1 cellular context compared by ENCODE assay signal in genomic region chr7:22477262-22477661, GRCh38.
A peak's percentile ranks its signal among the peaks of the same experiment; 100 is the strongest.
TF ChIP-seq lines count a peak whose summit lies in the region.

No MANE protein-coding gene starts in this region.

TF ChIP-seq in K562, 482 proteins besides CTCF, POLR2A, EP300 and RAD21 (continues in another document):
- no peak for TF ChIP-seq RBM39 (optimal IDR thresholded peaks at IDR 0.05; ENCODE audit: low read depth, low read length)
- TF ChIP-seq CLOCK (CRISPR knock-in tag; IDR thresholded peaks at IDR 0.05; ENCODE audit: borderline replicate concordance): no peak
- no peak for TF ChIP-seq RNF2 (IDR thresholded peaks at IDR 0.05)
- TF ChIP-seq TFAM (CRISPR knock-in tag; conservative IDR thresholded peaks at IDR 0.05): no peak
- TF ChIP-seq, protein P1, sequence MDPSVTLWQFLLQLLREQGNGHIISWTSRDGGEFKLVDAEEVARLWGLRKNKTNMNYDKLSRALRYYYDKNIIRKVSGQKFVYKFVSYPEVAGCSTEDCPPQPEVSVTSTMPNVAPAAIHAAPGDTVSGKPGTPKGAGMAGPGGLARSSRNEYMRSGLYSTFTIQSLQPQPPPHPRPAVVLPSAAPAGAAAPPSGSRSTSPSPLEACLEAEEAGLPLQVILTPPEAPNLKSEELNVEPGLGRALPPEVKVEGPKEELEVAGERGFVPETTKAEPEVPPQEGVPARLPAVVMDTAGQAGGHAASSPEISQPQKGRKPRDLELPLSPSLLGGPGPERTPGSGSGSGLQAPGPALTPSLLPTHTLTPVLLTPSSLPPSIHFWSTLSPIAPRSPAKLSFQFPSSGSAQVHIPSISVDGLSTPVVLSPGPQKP (CRISPR knock-in tag; IDR thresholded peaks at IDR 0.05): no peak
- TF ChIP-seq SREBF2 (CRISPR knock-in tag; IDR thresholded peaks at IDR 0.05): no peak
- no peak for TF ChIP-seq CEBPB (tag; IDR thresholded peaks at IDR 0.05)
- no peak for TF ChIP-seq RBM17 (IDR thresholded peaks at IDR 0.05; ENCODE audit: borderline replicate concordance, low read depth, low read length)
- no peak for TF ChIP-seq PML (IDR thresholded peaks at IDR 0.05; ENCODE audit: low read length)
- no peak for TF ChIP-seq ZNF280B (CRISPR knock-in tag; IDR thresholded peaks at IDR 0.05)
- TF ChIP-seq NBN (IDR thresholded peaks at IDR 0.05; ENCODE audit: low read depth): no peak
- TF ChIP-seq MYNN (IDR thresholded peaks at IDR 0.05): no peak
- TF ChIP-seq MYNN (CRISPR knock-in tag; IDR thresholded peaks at IDR 0.05): no peak
- TF ChIP-seq, protein P2, sequence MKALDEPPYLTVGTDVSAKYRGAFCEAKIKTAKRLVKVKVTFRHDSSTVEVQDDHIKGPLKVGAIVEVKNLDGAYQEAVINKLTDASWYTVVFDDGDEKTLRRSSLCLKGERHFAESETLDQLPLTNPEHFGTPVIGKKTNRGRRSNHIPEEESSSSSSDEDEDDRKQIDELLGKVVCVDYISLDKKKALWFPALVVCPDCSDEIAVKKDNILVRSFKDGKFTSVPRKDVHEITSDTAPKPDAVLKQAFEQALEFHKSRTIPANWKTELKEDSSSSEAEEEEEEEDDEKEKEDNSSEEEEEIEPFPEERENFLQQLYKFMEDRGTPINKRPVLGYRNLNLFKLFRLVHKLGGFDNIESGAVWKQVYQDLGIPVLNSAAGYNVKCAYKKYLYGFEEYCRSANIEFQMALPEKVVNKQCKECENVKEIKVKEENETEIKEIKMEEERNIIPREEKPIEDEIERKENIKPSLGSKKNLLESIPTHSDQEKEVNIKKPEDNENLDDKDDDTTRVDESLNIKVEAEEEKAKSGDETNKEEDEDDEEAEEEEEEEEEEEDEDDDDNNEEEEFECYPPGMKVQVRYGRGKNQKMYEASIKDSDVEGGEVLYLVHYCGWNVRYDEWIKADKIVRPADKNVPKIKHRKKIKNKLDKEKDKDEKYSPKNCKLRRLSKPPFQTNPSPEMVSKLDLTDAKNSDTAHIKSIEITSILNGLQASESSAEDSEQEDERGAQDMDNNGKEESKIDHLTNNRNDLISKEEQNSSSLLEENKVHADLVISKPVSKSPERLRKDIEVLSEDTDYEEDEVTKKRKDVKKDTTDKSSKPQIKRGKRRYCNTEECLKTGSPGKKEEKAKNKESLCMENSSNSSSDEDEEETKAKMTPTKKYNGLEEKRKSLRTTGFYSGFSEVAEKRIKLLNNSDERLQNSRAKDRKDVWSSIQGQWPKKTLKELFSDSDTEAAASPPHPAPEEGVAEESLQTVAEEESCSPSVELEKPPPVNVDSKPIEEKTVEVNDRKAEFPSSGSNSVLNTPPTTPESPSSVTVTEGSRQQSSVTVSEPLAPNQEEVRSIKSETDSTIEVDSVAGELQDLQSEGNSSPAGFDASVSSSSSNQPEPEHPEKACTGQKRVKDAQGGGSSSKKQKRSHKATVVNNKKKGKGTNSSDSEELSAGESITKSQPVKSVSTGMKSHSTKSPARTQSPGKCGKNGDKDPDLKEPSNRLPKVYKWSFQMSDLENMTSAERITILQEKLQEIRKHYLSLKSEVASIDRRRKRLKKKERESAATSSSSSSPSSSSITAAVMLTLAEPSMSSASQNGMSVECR (CRISPR knock-in tag; IDR thresholded peaks at IDR 0.05): no peak
- TF ChIP-seq, protein P3, sequence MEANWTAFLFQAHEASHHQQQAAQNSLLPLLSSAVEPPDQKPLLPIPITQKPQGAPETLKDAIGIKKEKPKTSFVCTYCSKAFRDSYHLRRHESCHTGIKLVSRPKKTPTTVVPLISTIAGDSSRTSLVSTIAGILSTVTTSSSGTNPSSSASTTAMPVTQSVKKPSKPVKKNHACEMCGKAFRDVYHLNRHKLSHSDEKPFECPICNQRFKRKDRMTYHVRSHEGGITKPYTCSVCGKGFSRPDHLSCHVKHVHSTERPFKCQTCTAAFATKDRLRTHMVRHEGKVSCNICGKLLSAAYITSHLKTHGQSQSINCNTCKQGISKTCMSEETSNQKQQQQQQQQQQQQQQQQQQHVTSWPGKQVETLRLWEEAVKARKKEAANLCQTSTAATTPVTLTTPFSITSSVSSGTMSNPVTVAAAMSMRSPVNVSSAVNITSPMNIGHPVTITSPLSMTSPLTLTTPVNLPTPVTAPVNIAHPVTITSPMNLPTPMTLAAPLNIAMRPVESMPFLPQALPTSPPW (CRISPR knock-in tag; IDR thresholded peaks at IDR 0.05): no peak
- TF ChIP-seq, protein P4, sequence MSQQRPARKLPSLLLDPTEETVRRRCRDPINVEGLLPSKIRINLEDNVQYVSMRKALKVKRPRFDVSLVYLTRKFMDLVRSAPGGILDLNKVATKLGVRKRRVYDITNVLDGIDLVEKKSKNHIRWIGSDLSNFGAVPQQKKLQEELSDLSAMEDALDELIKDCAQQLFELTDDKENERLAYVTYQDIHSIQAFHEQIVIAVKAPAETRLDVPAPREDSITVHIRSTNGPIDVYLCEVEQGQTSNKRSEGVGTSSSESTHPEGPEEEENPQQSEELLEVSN (IDR thresholded peaks at IDR 0.05; ENCODE audit: borderline replicate concordance in 1 of 2, extremely low read depth in 1 of 2, insufficient read depth in 1 of 2, insufficient read length in 1 of 2, low read depth in 1 of 2, low read length in 1 of 2, poor library complexity in 1 of 2, severe bottlenecking in 1 of 2): no peak
- TF ChIP-seq CBFA2T2 (conservative IDR thresholded peaks at IDR 0.05): peak; percentile 55
- TF ChIP-seq KDM1A (IDR thresholded peaks at IDR 0.05): peak; percentile 83 to 86
- TF ChIP-seq ATF3 (IDR thresholded peaks at IDR 0.05): no peak
- TF ChIP-seq ATF3 (CRISPR knock-in tag; conservative IDR thresholded peaks at IDR 0.05): no peak
- no peak for TF ChIP-seq NFIX (CRISPR knock-in tag; IDR thresholded peaks at IDR 0.05; ENCODE audit: low read depth)
- TF ChIP-seq ZC3H11A (IDR thresholded peaks at IDR 0.05; ENCODE audit: low read depth, low read length): no peak
- no peak for TF ChIP-seq ETV5 (CRISPR knock-in tag; IDR thresholded peaks at IDR 0.05; ENCODE audit: low read depth)
- peak; percentile 71 for TF ChIP-seq TEAD4 (IDR thresholded peaks at IDR 0.05; ENCODE audit: low read length)
- no peak for TF ChIP-seq TEAD4 (CRISPR knock-in tag; IDR thresholded peaks at IDR 0.05; ENCODE audit: borderline replicate concordance)
- peak; percentile 54 for TF ChIP-seq MEIS2 (IDR thresholded peaks at IDR 0.05; ENCODE audit: partially characterized antibody)
- TF ChIP-seq FOXA3 (CRISPR knock-in tag; conservative IDR thresholded peaks at IDR 0.05 in 1 of 2, IDR thresholded peaks at IDR 0.05 in 1 of 2): no peak
- TF ChIP-seq, protein P5, sequence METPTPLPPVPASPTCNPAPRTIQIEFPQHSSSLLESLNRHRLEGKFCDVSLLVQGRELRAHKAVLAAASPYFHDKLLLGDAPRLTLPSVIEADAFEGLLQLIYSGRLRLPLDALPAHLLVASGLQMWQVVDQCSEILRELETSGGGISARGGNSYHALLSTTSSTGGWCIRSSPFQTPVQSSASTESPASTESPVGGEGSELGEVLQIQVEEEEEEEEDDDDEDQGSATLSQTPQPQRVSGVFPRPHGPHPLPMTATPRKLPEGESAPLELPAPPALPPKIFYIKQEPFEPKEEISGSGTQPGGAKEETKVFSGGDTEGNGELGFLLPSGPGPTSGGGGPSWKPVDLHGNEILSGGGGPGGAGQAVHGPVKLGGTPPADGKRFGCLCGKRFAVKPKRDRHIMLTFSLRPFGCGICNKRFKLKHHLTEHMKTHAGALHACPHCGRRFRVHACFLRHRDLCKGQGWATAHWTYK (CRISPR knock-in tag; IDR thresholded peaks at IDR 0.05): no peak
- TF ChIP-seq ZNF277 (CRISPR knock-in tag; IDR thresholded peaks at IDR 0.05; ENCODE audit: borderline replicate concordance): no peak
- TF ChIP-seq TCF3 (CRISPR knock-in tag; IDR thresholded peaks at IDR 0.05): peak; percentile 12; the same call in 1 of the 2 replicates
- TF ChIP-seq NCOR1 (IDR thresholded peaks at IDR 0.05): 0 out of 2 replicates have a peak, but pooled peaks have one; percentile 25
- TF ChIP-seq ADNP (tag; IDR thresholded peaks at IDR 0.05): no peak
- no peak for TF ChIP-seq SMARCB1 (IDR thresholded peaks at IDR 0.05; ENCODE audit: insufficient read length, low read depth)
- no peak for TF ChIP-seq SIN3A (IDR thresholded peaks at IDR 0.05; ENCODE audit: borderline replicate concordance in 2 of 2, control insufficient read depth in 1 of 2, low read depth in 2 of 2, low read length in 2 of 2)
- TF ChIP-seq, protein P6, sequence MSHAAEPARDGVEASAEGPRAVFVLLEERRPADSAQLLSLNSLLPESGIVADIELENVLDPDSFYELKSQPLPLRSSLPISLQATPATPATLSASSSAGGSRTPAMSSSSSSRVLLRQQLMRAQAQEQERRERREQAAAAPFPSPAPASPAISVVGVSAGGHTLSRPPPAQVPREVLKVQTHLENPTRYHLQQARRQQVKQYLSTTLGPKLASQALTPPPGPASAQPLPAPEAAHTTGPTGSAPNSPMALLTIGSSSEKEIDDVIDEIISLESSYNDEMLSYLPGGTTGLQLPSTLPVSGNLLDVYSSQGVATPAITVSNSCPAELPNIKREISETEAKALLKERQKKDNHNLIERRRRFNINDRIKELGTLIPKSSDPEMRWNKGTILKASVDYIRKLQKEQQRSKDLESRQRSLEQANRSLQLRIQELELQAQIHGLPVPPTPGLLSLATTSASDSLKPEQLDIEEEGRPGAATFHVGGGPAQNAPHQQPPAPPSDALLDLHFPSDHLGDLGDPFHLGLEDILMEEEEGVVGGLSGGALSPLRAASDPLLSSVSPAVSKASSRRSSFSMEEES (CRISPR knock-in tag; IDR thresholded peaks at IDR 0.05): no peak
- no peak for TF ChIP-seq STAT6 (CRISPR knock-in tag; IDR thresholded peaks at IDR 0.05)
- TF ChIP-seq ZNF41 (CRISPR knock-in tag; conservative IDR thresholded peaks at IDR 0.05): no peak
- TF ChIP-seq, protein P7, sequence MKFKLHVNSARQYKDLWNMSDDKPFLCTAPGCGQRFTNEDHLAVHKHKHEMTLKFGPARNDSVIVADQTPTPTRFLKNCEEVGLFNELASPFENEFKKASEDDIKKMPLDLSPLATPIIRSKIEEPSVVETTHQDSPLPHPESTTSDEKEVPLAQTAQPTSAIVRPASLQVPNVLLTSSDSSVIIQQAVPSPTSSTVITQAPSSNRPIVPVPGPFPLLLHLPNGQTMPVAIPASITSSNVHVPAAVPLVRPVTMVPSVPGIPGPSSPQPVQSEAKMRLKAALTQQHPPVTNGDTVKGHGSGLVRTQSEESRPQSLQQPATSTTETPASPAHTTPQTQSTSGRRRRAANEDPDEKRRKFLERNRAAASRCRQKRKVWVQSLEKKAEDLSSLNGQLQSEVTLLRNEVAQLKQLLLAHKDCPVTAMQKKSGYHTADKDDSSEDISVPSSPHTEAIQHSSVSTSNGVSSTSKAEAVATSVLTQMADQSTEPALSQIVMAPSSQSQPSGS (CRISPR knock-in tag; IDR thresholded peaks at IDR 0.05): no peak
- no peak for TF ChIP-seq MED1 (CRISPR knock-in tag; IDR thresholded peaks at IDR 0.05; ENCODE audit: borderline replicate concordance)
